Comparison of ENCODE assay signal across 8 cellular contexts in the genomic region with DNA sequence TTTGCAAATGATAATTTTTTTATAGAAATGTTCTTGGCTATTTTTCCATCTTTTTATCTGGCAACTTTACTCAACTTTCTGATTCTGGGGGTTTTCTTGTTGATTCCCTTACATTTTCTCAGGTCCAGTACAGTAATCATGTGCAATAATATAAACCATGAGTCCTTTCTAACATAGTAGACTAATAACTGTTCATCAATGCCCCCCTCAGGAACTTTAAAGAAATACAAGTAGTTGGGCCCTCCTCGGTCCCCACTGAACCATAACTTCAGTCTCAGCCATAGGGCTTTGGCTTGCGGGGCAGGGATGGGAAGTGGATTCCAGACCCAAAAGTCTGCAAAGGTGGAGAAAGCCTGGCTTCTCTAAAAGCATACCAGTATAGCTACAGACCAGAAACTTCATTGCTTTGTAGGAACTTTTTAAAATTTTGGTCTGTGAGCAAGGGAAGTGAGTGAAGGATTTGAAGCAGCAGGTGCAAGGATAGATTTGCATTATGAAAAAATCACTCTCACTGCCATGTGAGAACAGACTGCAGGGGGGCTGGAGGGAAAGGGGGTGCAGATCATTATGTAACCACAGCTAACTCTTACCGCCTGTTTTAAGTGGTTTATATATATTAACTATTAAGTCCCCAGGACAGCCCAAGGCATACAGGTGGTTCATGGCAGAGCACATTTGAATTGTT. TPM values are rescaled to one million over a fixed set of nuclear protein-coding genes. Genes with fewer than 3 reads are reported as not detected.
DNase-seq lines count a peak whose midpoint lies in the region; ATAC-seq and TF ChIP-seq lines count a peak whose summit lies in the region.

No MANE protein-coding gene starts in this region.

- intact Hi-C loops in PC-9 (cut with micrococcal nuclease; ENCODE audit: unreplicated experiment): no loop called here

- POLR2A ChIA-PET in PC-9 (lab: Charles Lee; ENCODE audit: unreplicated experiment): no interaction called here

- DNase-seq in D341Med (ENCODE audit: low spot score) (peak; percentile 66), H7 (peak; percentile 81), PC-9 (no peak), foreskin fibroblast (peak in 1 of 2 donors; percentile 65), type B pancreatic cell (ENCODE audit: extremely low spot score, unreplicated experiment) (no peak), NCI-H1930 (lab: John Stamatoyannopoulos, UW) (no peak), MG63 (no peak)

- no peaks in the 10 kb centered on the region for H3K9me3 Mint-ChIP-seq in type B pancreatic cell

- H4K20me1 ChIP-seq in PC-9 (ENCODE audit: insufficient read depth): no peaks in the 10 kb centered on the region

- no peaks in the 10 kb centered on the region for H3K36me3 Mint-ChIP-seq in type B pancreatic cell

- H3K27me3 Mint-ChIP-seq in type B pancreatic cell: peaks cover 45% of the 10 kb centered on the region

- no peak overlapping the region for H2AFZ ChIP-seq in PC-9

- H3K4me1 Mint-ChIP-seq in type B pancreatic cell (ENCODE audit: unreplicated experiment): peaks cover 37% of the 10 kb centered on the region

- ATAC-seq in HG02970 (IDR thresholded peaks at IDR 0.05; ENCODE audit: low FRiP score, unreplicated experiment): no peak

- no peak overlapping the region for H3K4me3 Mint-ChIP-seq in type B pancreatic cell

- no peak overlapping the region for H3K27ac ChIP-seq in PC-9

- H3K27me3 ChIP-seq in H7 (ENCODE audit: control insufficient read depth, insufficient read depth, low read length) (0 out of 2 replicates have a peak, but pooled peaks cover 2% of the 10 kb centered on the region), PC-9 (ENCODE audit: insufficient read depth, low read depth) (no peaks in the 10 kb centered on the region), MG63 (no peaks in the 10 kb centered on the region)

- no peak overlapping the region for H3K4me2 ChIP-seq in PC-9

- no peak overlapping the region for H3K27ac Mint-ChIP-seq in type B pancreatic cell

- TF ChIP-seq CTCF in PC-9 (conservative IDR thresholded peaks at IDR 0.05) (peak; percentile 45), foreskin fibroblast (IDR thresholded peaks at IDR 0.05; ENCODE audit: low read depth, low read length) (peak; percentile 36), type B pancreatic cell (conservative IDR thresholded peaks at IDR 0.05) (peak; percentile 64)

- peaks cover 12% of the 10 kb centered on the region for H3K4me1 ChIP-seq in PC-9 (replicated peaks; ENCODE audit: insufficient read depth)

- BruUV-seq in PC-9 (replicated peaks; lab: Mats Ljungman, UMichigan): no TSS peak

- H3K9me3 ChIP-seq in PC-9 (ENCODE audit: insufficient read depth, low read depth): no peaks in the 10 kb centered on the region
- no peaks in the 10 kb centered on the region for H3K9me3 ChIP-seq in MG63

- H3K9me2 ChIP-seq in PC-9 (ENCODE audit: insufficient read depth): no peaks in the 10 kb centered on the region

- H3K4me3 ChIP-seq in H7 (ENCODE audit: insufficient read depth, low read depth, low read length): no peak overlapping the region
- no peak overlapping the region for H3K4me3 ChIP-seq in PC-9
- no peak overlapping the region for H3K4me3 ChIP-seq in foreskin fibroblast (ENCODE audit: low read depth in 1 of 2, low read length in 2 of 2)
- H3K4me3 ChIP-seq in MG63: no peak overlapping the region

- H3K79me2 ChIP-seq in PC-9 (ENCODE audit: low read depth): no peaks in the 10 kb centered on the region

- no peaks in the 10 kb centered on the region; the same call in 1 of the 2 replicates for H3F3A ChIP-seq in PC-9 (ENCODE audit: insufficient read depth, low read depth)

- CTCF ChIA-PET in PC-9 (lab: Charles Lee): no interaction called here

- H3K36me3 ChIP-seq in H7 (replicated peaks; ENCODE audit: control insufficient read depth, insufficient read depth, low read length) (no peaks in the 10 kb centered on the region), PC-9 (ENCODE audit: low read depth) (no peaks in the 10 kb centered on the region), MG63 (no peaks in the 10 kb centered on the region)

RNA-seq across cellular contexts. Expression of gene TUB, which starts 10.5 kb away (rescaled TPM):
- 14.6 and 16.4 TPM in 2 replicates for total RNA-seq in H7 (2014; rRNA removed; shearing (Covaris generic))
- not detected in 2 replicates for total RNA-seq in PC-9 (2021)
- 11.5 and 28.8 TPM in 2 replicates for total RNA-seq in type B pancreatic cell (ENCODE audit: low replicate concordance)
- total RNA-seq in MG63 (2014; rRNA removed; shearing (Covaris generic); ENCODE audit: low replicate concordance): 19.2 and 23.6 TPM in 2 replicates

Comparison
In these comparisons a context has a peak if more than half of its experiments do, and no peak if none do; other contexts are left out.
1. DNase-seq: peak in D341Med (single experiment) and H7 (single experiment); none in PC-9 (0 of 2), type B pancreatic cell (single experiment), NCI-H1930 (0 of 2) and MG63 (single experiment).
2. RNA of gene TUB, which starts 10.5 kb away (total RNA-seq): 11.5 to 28.8 TPM in type B pancreatic cell, 19.2 to 23.6 TPM in MG63 and 14.6 to 16.4 TPM in H7; not detected in PC-9; every median in the first group is over 10 times any median in the second.
3. Peak in every context shown above with its lines, with median percentiles within 50 percentile points of each other: CTCF ChIP-seq.